ENCODE assay signal across 12 cellular contexts in the genomic region with DNA sequence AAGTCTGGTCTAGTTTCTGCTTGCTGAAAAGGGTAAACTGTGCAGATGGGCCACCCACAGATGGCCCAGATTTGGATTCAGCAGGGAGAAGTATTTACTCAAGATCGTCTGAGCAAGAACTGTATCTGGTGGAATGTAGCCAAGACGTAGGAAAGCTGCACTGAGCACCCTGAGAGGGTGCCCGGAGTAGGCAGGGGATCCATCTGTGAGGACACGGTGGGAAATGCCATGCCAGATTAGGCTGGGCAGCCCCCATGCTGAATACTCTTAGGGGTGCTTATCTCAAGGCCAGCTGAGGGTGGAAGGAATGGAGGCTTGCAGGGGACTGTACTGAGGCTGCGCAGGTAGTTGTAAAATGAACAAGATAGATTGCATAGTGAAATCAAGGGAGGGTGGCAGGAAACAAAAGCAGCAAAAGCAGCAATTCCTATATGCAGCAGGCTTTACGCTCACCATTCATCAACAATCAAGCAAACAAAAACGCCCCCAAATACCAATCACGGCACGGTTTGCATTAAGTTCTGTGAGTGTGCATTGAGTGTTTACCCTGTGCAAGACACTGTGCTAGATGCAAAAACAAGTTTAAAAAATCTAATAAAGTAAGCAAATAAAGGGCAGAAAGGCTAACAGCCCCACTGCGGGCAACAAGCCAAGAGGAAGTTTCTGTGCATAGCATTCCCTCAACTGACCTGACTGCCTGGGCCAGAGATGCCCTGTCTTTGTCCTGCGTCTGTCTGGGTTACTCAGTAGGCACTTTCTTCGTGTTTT. TPM values are rescaled to one million over a fixed set of nuclear protein-coding genes. Genes with fewer than 3 reads are reported as not detected.
A peak's percentile ranks its signal among the peaks of the same experiment; 100 is the strongest.
DNase-seq lines count a peak whose midpoint lies in the region; ATAC-seq and TF ChIP-seq lines count a peak whose summit lies in the region.
"Had no signal": no experiment of that assay in that cellular context is flagged by ENCODE, and none has a peak within 500 bp of the region (broad histone marks: within the 10 kb centered on the region; RNA-seq: fewer than 3 reads in every experiment).

No MANE protein-coding gene starts in this region.

- TF ChIP-seq CTCF in VCaP (conservative IDR thresholded peaks at IDR 0.05) (no peak), mucosa of descending colon (IDR thresholded peaks at IDR 0.05) (no peak)

- no peaks in the 10 kb centered on the region for H3K36me3 Mint-ChIP-seq in activated T-cell treated with anti-CD3 and anti-CD28 coated beads, Interleukin-2, amount 50 U/mL, for 72 hours (ENCODE audit: insufficient read depth in 2 of 2)

- H3K4me3 ChIP-seq in mucosa of descending colon: no peak overlapping the region

- in situ Hi-C loops in KBM-7 (cut with MboI; ENCODE audit: low pct_unique_long_range_greater_than_20kb, low sequenced_read_pairs): no loop called here

- H3K27me3 Mint-ChIP-seq in activated T-cell treated with anti-CD3 and anti-CD28 coated beads, Interleukin-2, amount 50 U/mL, for 72 hours (ENCODE audit: low read depth): no peaks in the 10 kb centered on the region

- H3K4me3 Mint-ChIP-seq in activated T-cell treated with anti-CD3 and anti-CD28 coated beads, Interleukin-2, amount 50 U/mL, for 72 hours: no peak overlapping the region

- H3K36me3 ChIP-seq in mucosa of descending colon (ENCODE audit: low read depth): no peaks in the 10 kb centered on the region

- intact Hi-C loops in mucosa of descending colon (cut with DNase I, micrococcal nuclease): no loop called here

- peak overlapping the region; percentile 98 for H3K27ac ChIP-seq in VCaP

- H3K4me1 ChIP-seq in mucosa of descending colon (ENCODE audit: low read depth): peaks cover 19% of the 10 kb centered on the region

- no peaks in the 10 kb centered on the region for H3K9me3 ChIP-seq in mucosa of descending colon

- no peaks in the 10 kb centered on the region for H3K9me3 Mint-ChIP-seq in activated T-cell treated with anti-CD3 and anti-CD28 coated beads, Interleukin-2, amount 50 U/mL, for 72 hours

- ATAC-seq in mucosa of descending colon: peak; percentile 90
- ATAC-seq in HG02970 (IDR thresholded peaks at IDR 0.05; ENCODE audit: low FRiP score, unreplicated experiment): no peak
- no peak for ATAC-seq in GM18502 (IDR thresholded peaks at IDR 0.05; ENCODE audit: poor library complexity, unreplicated experiment)
- ATAC-seq in activated T-cell treated with anti-CD3 and anti-CD28 coated beads, Interleukin-2, amount 50 U/mL, for 72 hours (replicated peaks in 1 of 2): no peak

- H3K27ac Mint-ChIP-seq in activated T-cell treated with anti-CD3 and anti-CD28 coated beads, Interleukin-2, amount 50 U/mL, for 72 hours: no peak overlapping the region

- DNase-seq in CD1c-positive myeloid dendritic cell (ENCODE audit: extremely low spot score) (peak; percentile 46), KBM-7 (peak; percentile 64), mucosa of descending colon (peak; percentile 76 to 93 (median 81)), HUDEP-2 (lab: John Stamatoyannopoulos, UW; ENCODE audit: unreplicated experiment in 76 of 76) (no peak)
- no peak for DNase-seq in activated T-cell treated with anti-CD3 and anti-CD28 coated beads, Interleukin-2, amount 50 U/mL, for 72 hours
- DNase-seq: activated CD4-positive, alpha-beta T cell treated with anti-CD3 and anti-CD28 coated beads, Interleukin-2, amount 50 U/mL, for 1 hour; DND-41; foreskin fibroblast; NCI-H187 had no signal

- H3K4me1 Mint-ChIP-seq in activated T-cell treated with anti-CD3 and anti-CD28 coated beads, Interleukin-2, amount 50 U/mL, for 72 hours (ENCODE audit: low read depth): peaks cover 38% of the 10 kb centered on the region

RNA-seq across cellular contexts. Expression of a gene that starts 32.2 kb away (rescaled TPM):
- 10 to 100 TPM; 52.9 to 60.8 (median 59.2) TPM for total RNA-seq in mucosa of descending colon
- total RNA-seq in activated T-cell treated with anti-CD3 and anti-CD28 coated beads, Interleukin-2, amount 50 U/mL, for 72 hours: 100 to 1,000 TPM; 101 to 106 TPM

Comparison
In these comparisons a context has a peak if more than half of its experiments do, and no peak if none do; other contexts are left out.
1. DNase-seq: peak in CD1c-positive myeloid dendritic cell (single experiment), KBM-7 (single experiment) and mucosa of descending colon (3 of 3); none in activated T-cell treated with anti-CD3 and anti-CD28 coated beads, Interleukin-2, amount 50 U/mL, for 72 hours (0 of 2) and HUDEP-2 (0 of 76).